In genomic region chr1:96596226-96596625, GRCh38 we compare ENCODE assay signal across 9 cellular contexts.
DNase-seq lines count a peak whose midpoint lies in the region; ATAC-seq and TF ChIP-seq lines count a peak whose summit lies in the region.
"Had no signal": no experiment of that assay in that cellular context is flagged by ENCODE, and none has a peak within 500 bp of the region (broad histone marks: within the 10 kb centered on the region; RNA-seq: fewer than 3 reads in every experiment).

No MANE protein-coding gene starts in this region.

- TF ChIP-seq CTCF in BE2C (IDR thresholded peaks at IDR 0.05; ENCODE audit: low read depth, low read length) = peak; percentile 87

- no peaks in the 10 kb centered on the region for H3K36me3 ChIP-seq in BE2C

- no peaks in the 10 kb centered on the region for H3K9me3 ChIP-seq in BE2C

- no peaks in the 10 kb centered on the region for H3K4me1 ChIP-seq in BE2C

- peaks cover 0 to 5% of the 10 kb centered on the region in 2 donors for H3K27me3 Mint-ChIP-seq in stimulated activated naive B cell treated with anti-CD40 and anti-IgM and Interleukin-4, amounts not matched to agents 10 μg/mL and 1 μg/mL and 100 μg/mL, for 72 hours

- H3K4me3 Mint-ChIP-seq in stimulated activated naive B cell treated with anti-CD40 and anti-IgM and Interleukin-4, amounts not matched to agents 10 μg/mL and 1 μg/mL and 100 μg/mL, for 72 hours = no peak overlapping the region

- no peaks in the 10 kb centered on the region for H3K36me3 Mint-ChIP-seq in stimulated activated naive B cell treated with anti-CD40 and anti-IgM and Interleukin-4, amounts not matched to agents 10 μg/mL and 1 μg/mL and 100 μg/mL, for 72 hours

- TF ChIP-seq POLR2A in erythroblast (IDR thresholded peaks at IDR 0.05; ENCODE audit: low read length) = no peak

- DNase-seq in BE2C (peak; percentile 64), RKO (ENCODE audit: low spot score) (peak; percentile 62), erythroblast (lab: John Stamatoyannopoulos, UW) (peak; percentile 32 to 36), DMS79 (lab: John Stamatoyannopoulos, UW) (no peak), NCI-H510A treated with DMSO at 0.1 percent for 48 hours (lab: John Stamatoyannopoulos, UW) (no peak)
- no peak for DNase-seq in stimulated activated naive B cell treated with anti-CD40 and anti-IgM and Interleukin-4, amounts not matched to agents 10 μg/mL and 1 μg/mL and 100 μg/mL, for 72 hours

- peaks cover 2 to 4% of the 10 kb centered on the region in 2 donors for H3K9me3 Mint-ChIP-seq in stimulated activated naive B cell treated with anti-CD40 and anti-IgM and Interleukin-4, amounts not matched to agents 10 μg/mL and 1 μg/mL and 100 μg/mL, for 72 hours

- no peaks in the 10 kb centered on the region for H3K27me3 ChIP-seq in BE2C

- ATAC-seq in GM18511 (IDR thresholded peaks at IDR 0.05; ENCODE audit: unreplicated experiment) = peak; percentile 84
- peak; percentile 53 for ATAC-seq in HG03045 (IDR thresholded peaks at IDR 0.05; ENCODE audit: unreplicated experiment)
- peak; percentile 39 to 54 for ATAC-seq in stimulated activated naive B cell treated with anti-CD40 and anti-IgM and Interleukin-4, amounts not matched to agents 10 μg/mL and 1 μg/mL and 100 μg/mL, for 72 hours (replicated peaks)
- ATAC-seq: left colon had no signal

- no peak overlapping the region for H3K4me3 ChIP-seq in BE2C (ENCODE audit: low read depth, low read length)

- H3K27ac Mint-ChIP-seq in stimulated activated naive B cell treated with anti-CD40 and anti-IgM and Interleukin-4, amounts not matched to agents 10 μg/mL and 1 μg/mL and 100 μg/mL, for 72 hours = no peak overlapping the region

- H3K4me1 Mint-ChIP-seq in stimulated activated naive B cell treated with anti-CD40 and anti-IgM and Interleukin-4, amounts not matched to agents 10 μg/mL and 1 μg/mL and 100 μg/mL, for 72 hours = no peaks in the 10 kb centered on the region

Comparison
In these comparisons a context has a peak if more than half of its experiments do, and no peak if none do; other contexts are left out.
1. DNase-seq: peak in BE2C (single experiment), RKO (single experiment) and erythroblast (2 of 2); none in stimulated activated naive B cell treated with anti-CD40 and anti-IgM and Interleukin-4, amounts not matched to agents 10 μg/mL and 1 μg/mL and 100 μg/mL, for 72 hours (single experiment), DMS79 (single experiment) and NCI-H510A treated with DMSO at 0.1 percent for 48 hours (single experiment).
2. Peak in every context shown above with its lines, with median percentiles within 50 percentile points of each other: ATAC-seq.